Comparison of ENCODE assay signal across 25 cellular contexts in the genomic region with DNA sequence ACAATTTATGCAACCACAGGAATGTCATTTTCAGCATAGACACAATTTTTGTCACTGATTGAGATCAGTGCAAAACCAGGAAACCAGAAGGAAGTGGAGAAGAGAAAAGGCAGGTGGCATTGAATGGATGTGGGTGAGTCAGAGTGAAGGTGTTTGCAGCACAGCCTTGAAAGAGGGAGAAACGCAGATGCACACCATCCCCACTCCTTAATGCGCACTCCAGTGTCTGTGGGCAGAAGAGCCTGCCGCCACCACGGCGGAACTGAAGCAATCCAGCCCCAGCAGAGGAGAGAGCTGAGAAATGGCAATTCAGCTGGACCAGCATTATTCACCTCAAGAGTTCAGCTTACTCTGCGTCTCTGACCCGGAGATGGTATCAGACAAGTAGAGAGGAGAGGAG.
"Had no signal": no experiment of that assay in that cellular context is flagged by ENCODE, and none has a peak within 500 bp of the region (broad histone marks: within the 10 kb centered on the region; RNA-seq: fewer than 3 reads in every experiment).

No MANE protein-coding gene starts in this region.

- H3K4me1 ChIP-seq: esophagus muscularis mucosa, foreskin keratinocyte, heart left ventricle, pancreas, psoas muscle, sigmoid colon, stomach, thyroid gland, upper lobe of right lung had no signal

- H3K27ac ChIP-seq: esophagus muscularis mucosa, foreskin keratinocyte, heart left ventricle, pancreas, psoas muscle, sigmoid colon, stomach, thyroid gland, upper lobe of right lung had no signal

- DNase-seq: activated CD8-positive, alpha-beta memory T cell treated with anti-CD3 and anti-CD28 coated beads, Interleukin-2, amount 10 ng/mL, durations not matched to agents 7 days and 5 days; activated CD8-positive, alpha-beta T cell treated with anti-CD3 and anti-CD28 coated beads, Interleukin-2, amount 10 ng/mL, durations not matched to agents 7 days and 5 days; activated naive CD8-positive, alpha-beta T cell treated with anti-CD3 and anti-CD28 coated beads, Interleukin-2, amount 50 U/mL, for 24 hours; activated T-cell treated with anti-CD3 and anti-CD28 coated beads, Interleukin-2, amount 50 U/mL, for 48 hours; dermis blood vessel endothelial cell; effector CD4-positive, alpha-beta T cell; foreskin keratinocyte; heart left ventricle; hypothalamus; kidney glomerular epithelial cell; left ventricle myocardium superior; naive B cell; pancreas; psoas muscle; sigmoid colon; small intestine; stimulated activated CD4-positive, alpha-beta T cell treated with anti-CD3 and anti-CD28 coated beads, Interleukin-1b, Interleukin-23, amount 100 ng/mL, for 48 hours; stimulated activated naive B cell treated with anti-CD40 and anti-IgM and Interleukin-4, amounts not matched to agents 10 μg/mL and 1 μg/mL and 100 μg/mL, for 72 hours; stomach; T-helper 17 cell; T1000; thyroid gland; upper lobe of right lung had no signal

- ATAC-seq: activated CD8-positive, alpha-beta memory T cell treated with anti-CD3 and anti-CD28 coated beads, Interleukin-2, amount 10 ng/mL, durations not matched to agents 7 days and 5 days; activated CD8-positive, alpha-beta T cell treated with anti-CD3 and anti-CD28 coated beads, Interleukin-2, amount 10 ng/mL, durations not matched to agents 7 days and 5 days; activated naive CD8-positive, alpha-beta T cell treated with anti-CD3 and anti-CD28 coated beads, Interleukin-2, amount 50 U/mL, for 24 hours; foreskin keratinocyte; heart left ventricle; left ventricle myocardium superior; pancreas; psoas muscle; stimulated activated naive B cell treated with anti-CD40 and anti-IgM and Interleukin-4, amounts not matched to agents 10 μg/mL and 1 μg/mL and 100 μg/mL, for 72 hours; T-helper 17 cell; upper lobe of right lung; WTC11 had no signal

- H3K9me3 ChIP-seq: esophagus muscularis mucosa, heart left ventricle, pancreas, psoas muscle, sigmoid colon, stomach, thyroid gland, upper lobe of right lung had no signal

- H3K4me3 ChIP-seq: esophagus muscularis mucosa, heart left ventricle, pancreas, psoas muscle, sigmoid colon, stomach, thyroid gland, upper lobe of right lung had no signal

- H3K27me3 ChIP-seq: esophagus muscularis mucosa, foreskin keratinocyte, heart left ventricle, pancreas, sigmoid colon, stomach, thyroid gland, upper lobe of right lung had no signal

- H3K36me3 ChIP-seq: esophagus muscularis mucosa, heart left ventricle, pancreas, sigmoid colon, stomach, thyroid gland, upper lobe of right lung had no signal
